Comparison of ENCODE assay signal across 14 cellular contexts in the genomic region with DNA sequence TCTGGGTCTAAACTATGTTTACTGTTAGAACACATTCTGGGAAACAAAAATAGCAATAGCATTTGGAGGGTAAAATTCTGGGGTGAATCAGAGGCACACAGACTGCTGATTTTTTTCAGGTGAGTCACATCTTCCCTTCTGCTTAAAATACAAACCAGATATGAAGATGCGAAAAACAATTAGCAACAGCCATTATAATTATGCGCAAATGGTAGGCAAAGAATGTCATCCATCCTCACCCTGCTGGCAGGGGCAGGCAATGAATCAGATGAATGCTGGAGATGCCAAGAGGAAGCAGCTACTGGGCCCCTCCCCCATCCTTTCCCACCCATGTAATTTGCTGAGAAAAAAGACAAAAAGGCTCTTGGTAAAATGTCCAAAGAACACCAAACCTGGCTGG.
DNase-seq lines count a peak whose midpoint lies in the region; ATAC-seq, FAIRE-seq and TF ChIP-seq lines count a peak whose summit lies in the region.
"Had no signal": no experiment of that assay in that cellular context is flagged by ENCODE, and none has a peak within 500 bp of the region (broad histone marks: within the 10 kb centered on the region; RNA-seq: fewer than 3 reads in every experiment).

No MANE protein-coding gene starts in this region.

- H3K4me1 ChIP-seq in endothelial cell of umbilical vein (ENCODE audit: control insufficient read depth, extremely low read depth, insufficient read depth, low read length) = no peaks in the 10 kb centered on the region
- H3K4me1 ChIP-seq in Peyer's patch = no peaks in the 10 kb centered on the region
- H3K4me1 ChIP-seq in tibial nerve = no peaks in the 10 kb centered on the region
- H3K4me1 ChIP-seq: parathyroid adenoma had no signal

- no peak overlapping the region for H3K9ac ChIP-seq in endothelial cell of umbilical vein (replicated peaks; ENCODE audit: extremely low read depth, insufficient read depth, low read length)
- H3K9ac ChIP-seq: parathyroid adenoma had no signal

- intact Hi-C loops in endothelial cell of umbilical vein (cut with micrococcal nuclease) = no loop called here

- no peak overlapping the region for H3K4me2 ChIP-seq in endothelial cell of umbilical vein (ENCODE audit: insufficient read depth, low read length)

- H3K27me3 ChIP-seq in endothelial cell of umbilical vein (ENCODE audit: control insufficient read depth in 2 of 2, insufficient read depth in 2 of 2, low read length in 2 of 2) (no peaks in the 10 kb centered on the region), Peyer's patch (no peaks in the 10 kb centered on the region), tibial nerve (no peaks in the 10 kb centered on the region)
- H3K27me3 ChIP-seq: SJSA1 had no signal

- TF ChIP-seq CTCF in endothelial cell of umbilical vein (IDR thresholded peaks at IDR 0.05; ENCODE audit: extremely low read depth in 1 of 2, insufficient read depth in 1 of 2, low read depth in 1 of 2, low read length in 2 of 2) (no peak), Peyer's patch (IDR thresholded peaks at IDR 0.05) (no peak), tibial nerve (IDR thresholded peaks at IDR 0.05) (no peak)

- CTCF ChIA-PET in endothelial cell of umbilical vein (lab: Charles Lee) = no interaction called here

- H3K4me3 ChIP-seq in endothelial cell of umbilical vein (replicated peaks in 1 of 3; ENCODE audit: insufficient read depth in 1 of 3, low read depth in 1 of 3, low read length in 3 of 3) (no peak overlapping the region), Peyer's patch (no peak overlapping the region), tibial nerve (no peak overlapping the region)
- H3K4me3 ChIP-seq: SJSA1 had no signal

- ATAC-seq in HG03439 (IDR thresholded peaks at IDR 0.05; ENCODE audit: unreplicated experiment) = no peak

- H3K9me1 ChIP-seq in endothelial cell of umbilical vein (replicated peaks; ENCODE audit: control insufficient read depth, extremely low read depth, insufficient read depth, low read length) = no peaks in the 10 kb centered on the region

- no TSS peak for BruUV-seq in endothelial cell of umbilical vein (replicated peaks; lab: Mats Ljungman, UMichigan)

- H4K20me1 ChIP-seq in endothelial cell of umbilical vein (replicated peaks; ENCODE audit: control insufficient read depth, extremely low read depth, insufficient read depth, low read length) = no peaks in the 10 kb centered on the region

- WGBS in tibial nerve, 2 donors = 83 to 86% methylated on average over 2 of the region's 2 CpGs

- DNase-seq in GM03348 (ENCODE audit: low spot score) (peak; percentile 68), NCI-H69 (lab: John Stamatoyannopoulos, UW) (peak; percentile 11), endothelial cell of umbilical vein (ENCODE audit: low read depth, low spot score) (peak; percentile 12), non-pigmented ciliary epithelial cell (ENCODE audit: low read depth) (peak; percentile 32), Peyer's patch (no peak), medulla oblongata (ENCODE audit: extremely low spot score) (no peak), tibial nerve (ENCODE audit: low spot score in 2 of 2) (no peak)
- DNase-seq: activated CD4-positive, alpha-beta T cell treated with anti-CD3 and anti-CD28 coated beads for 4 hours; activated effector memory CD4-positive, alpha-beta T cell treated with Interleukin-2 at 50 U/mL for 16 hours; cerebellar nuclear complex; NCI-H2227 treated with DMSO at 0.1 percent for 48 hours had no signal

- dilution Hi-C loops in endothelial cell of umbilical vein (cut with MboI; ENCODE audit: extremely low pct_ligation_motif_present, low sequenced_read_pairs) = no loop called here

- TF ChIP-seq EP300 in tibial nerve (IDR thresholded peaks at IDR 0.05) = no peak

- H3K79me2 ChIP-seq in endothelial cell of umbilical vein (ENCODE audit: control insufficient read depth, insufficient read depth, low read length) = no peaks in the 10 kb centered on the region
- H3K79me2 ChIP-seq: parathyroid adenoma had no signal

- no peak overlapping the region for H3K27ac ChIP-seq in endothelial cell of umbilical vein (ENCODE audit: insufficient read depth, low read depth, low read length)
- H3K27ac ChIP-seq in Peyer's patch = no peak overlapping the region
- H3K27ac ChIP-seq in tibial nerve = no peak overlapping the region
- H3K27ac ChIP-seq: parathyroid adenoma, SJSA1 had no signal

- no peaks in the 10 kb centered on the region for H3K9me3 ChIP-seq in endothelial cell of umbilical vein (replicated peaks; ENCODE audit: control insufficient read depth, insufficient read depth, low read length)
- no peaks in the 10 kb centered on the region for H3K9me3 ChIP-seq in Peyer's patch
- no peaks in the 10 kb centered on the region for H3K9me3 ChIP-seq in tibial nerve
- H3K9me3 ChIP-seq: SJSA1 had no signal

- H3K36me3 ChIP-seq in endothelial cell of umbilical vein (ENCODE audit: control insufficient read depth in 2 of 2, extremely low read depth in 1 of 2, insufficient read depth in 2 of 2, low read length in 2 of 2) (no peaks in the 10 kb centered on the region), Peyer's patch (no peaks in the 10 kb centered on the region), tibial nerve (no peaks in the 10 kb centered on the region)
- H3K36me3 ChIP-seq: SJSA1 had no signal

- POLR2A ChIA-PET in endothelial cell of umbilical vein (lab: Charles Lee) = no interaction called here

- TF ChIP-seq POLR2A in endothelial cell of umbilical vein (IDR thresholded peaks at IDR 0.05; ENCODE audit: low read depth, low read length) (no peak), Peyer's patch (IDR thresholded peaks at IDR 0.05) (no peak), tibial nerve (IDR thresholded peaks at IDR 0.05) (no peak)

- peak; percentile 75 for FAIRE-seq in endothelial cell of umbilical vein (lab: Jason Lieb, UNC)

- no peak overlapping the region for H2AFZ ChIP-seq in endothelial cell of umbilical vein (ENCODE audit: low read depth, low read length)
- H2AFZ ChIP-seq: parathyroid adenoma had no signal

TF ChIP-seq in endothelial cell of umbilical vein, 7 proteins besides CTCF, POLR2A, EP300 and RAD21:
- peak; percentile 36 for TF ChIP-seq FOS (IDR thresholded peaks at IDR 0.05; ENCODE audit: borderline replicate concordance, insufficient read depth, low read length)
- no peak for TF ChIP-seq EZH2 (IDR thresholded peaks at IDR 0.05; ENCODE audit: borderline replicate concordance, low read depth, low read length, severe bottlenecking)
TF ChIP-seq in endothelial cell of umbilical vein: peak in this region for 1.

Comparison
In these comparisons a context has a peak if more than half of its experiments do, and no peak if none do; other contexts are left out.
1. DNase-seq: peak in GM03348 (single experiment), NCI-H69 (single experiment), endothelial cell of umbilical vein (single experiment) and non-pigmented ciliary epithelial cell (single experiment); none in Peyer's patch (0 of 3), medulla oblongata (single experiment) and tibial nerve (0 of 2).